In genomic region chr10:132701846-132702190, GRCh38 we compare ENCODE assay signal across 21 cellular contexts.
"Had no signal": no experiment of that assay in that cellular context is flagged by ENCODE, and none has a peak within 500 bp of the region (broad histone marks: within the 10 kb centered on the region; RNA-seq: fewer than 3 reads in every experiment).

No MANE protein-coding gene starts in this region.

- H3K9me3 ChIP-seq: ovary, psoas muscle, transverse colon, vagina had no signal

- H3K36me3 ChIP-seq: ovary, vagina had no signal

- H3K27me3 Mint-ChIP-seq: naive B cell; stimulated activated naive B cell treated with anti-CD40 and anti-IgM and Interleukin-4, amounts not matched to agents 10 μg/mL and 1 μg/mL and 100 μg/mL, for 72 hours; stimulated activated naive CD8-positive, alpha-beta T cell treated with anti-CD3 and anti-CD28 coated beads, Interleukin-15, Interleukin-2, amounts not matched to agents 100 ng/mL and 50 ng/mL, for 24 hours had no signal

- H3K4me1 ChIP-seq: psoas muscle had no signal

- H3K27ac ChIP-seq: ovary, psoas muscle, skin epidermis, thoracic aorta had no signal

- H3K4me3 Mint-ChIP-seq: mesothelial cell of epicardium; naive B cell; nephron progenitor cell; stimulated activated naive B cell treated with anti-CD40 and anti-IgM and Interleukin-4, amounts not matched to agents 10 μg/mL and 1 μg/mL and 100 μg/mL, for 72 hours; stimulated activated naive CD8-positive, alpha-beta T cell treated with anti-CD3 and anti-CD28 coated beads, Interleukin-15, Interleukin-2, amounts not matched to agents 100 ng/mL and 50 ng/mL, for 24 hours had no signal

- H3K4me1 Mint-ChIP-seq: stimulated activated naive B cell treated with anti-CD40 and anti-IgM and Interleukin-4, amounts not matched to agents 10 μg/mL and 1 μg/mL and 100 μg/mL, for 72 hours had no signal

- H3K4me3 ChIP-seq: mucosa of descending colon, ovary, psoas muscle, skin epidermis, thoracic aorta, transverse colon, vagina had no signal

- ATAC-seq: left lobe of liver; mucosa of descending colon; psoas muscle; right cardiac atrium; stimulated activated naive B cell treated with anti-CD40 and anti-IgM and Interleukin-4, amounts not matched to agents 10 μg/mL and 1 μg/mL and 100 μg/mL, for 72 hours had no signal

- H3K27me3 ChIP-seq: ovary, transverse colon, vagina had no signal

- DNase-seq: cortex of kidney; hypothalamus; immature natural killer cell; mesenchymal stem cell; naive B cell; nephron progenitor cell; occipital lobe; ovary; stimulated activated CD4-positive, alpha-beta T cell treated with anti-CD3 and anti-CD28 coated beads, Interleukin-15, amount 100 ng/mL, for 24 hours; stimulated activated CD4-positive, alpha-beta T cell treated with anti-CD3 and anti-CD28 coated beads, Interleukin-2, amount 100 ng/mL, for 48 hours; stimulated activated naive B cell treated with anti-CD40 and anti-IgM and Interleukin-4, amounts not matched to agents 10 μg/mL and 1 μg/mL and 100 μg/mL, for 72 hours; transverse colon had no signal

- H3K27ac Mint-ChIP-seq: mesothelial cell of epicardium; naive B cell; nephron progenitor cell; stimulated activated naive B cell treated with anti-CD40 and anti-IgM and Interleukin-4, amounts not matched to agents 10 μg/mL and 1 μg/mL and 100 μg/mL, for 72 hours; stimulated activated naive CD8-positive, alpha-beta T cell treated with anti-CD3 and anti-CD28 coated beads, Interleukin-15, Interleukin-2, amounts not matched to agents 100 ng/mL and 50 ng/mL, for 24 hours had no signal
